1 cellular context compared by ENCODE assay signal in the genomic region with DNA sequence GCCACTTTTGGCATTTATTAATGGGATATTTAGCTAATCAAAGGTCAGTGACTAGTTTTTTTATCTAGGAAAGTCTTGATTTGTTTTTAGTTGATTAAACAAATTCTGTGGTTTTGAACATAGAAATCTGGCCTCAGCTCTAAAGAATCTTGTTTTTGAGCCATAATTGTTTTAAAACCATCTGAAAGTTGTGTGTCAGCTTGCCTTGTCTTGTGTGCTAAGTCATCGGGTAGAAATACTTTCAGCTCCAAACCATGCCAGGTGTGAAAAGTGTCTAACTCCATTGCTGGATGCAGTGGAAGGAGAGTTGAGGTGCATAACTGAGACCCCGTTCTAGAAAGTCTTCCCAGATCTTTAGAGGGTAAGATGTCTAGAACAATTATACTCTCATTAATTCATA.
TF ChIP-seq lines count a peak whose summit lies in the region.

No MANE protein-coding gene starts in this region.

TF ChIP-seq in endothelial cell of umbilical vein, 7 proteins besides CTCF, POLR2A, EP300 and RAD21:
- TF ChIP-seq MYC (IDR thresholded peaks at IDR 0.05; ENCODE audit: low read depth, low read length) (no peak), GATA2 (IDR thresholded peaks at IDR 0.05; ENCODE audit: insufficient read depth, insufficient read length, low read depth, low read length) (no peak), EZH2 (IDR thresholded peaks at IDR 0.05; ENCODE audit: borderline replicate concordance, low read depth, low read length, severe bottlenecking) (no peak), FOS (IDR thresholded peaks at IDR 0.05; ENCODE audit: borderline replicate concordance, insufficient read depth, low read length) (no peak), POLR2AphosphoS5 (IDR thresholded peaks at IDR 0.05; ENCODE audit: insufficient read depth, low read depth, low read length) (no peak), JUN (IDR thresholded peaks at IDR 0.05; ENCODE audit: borderline replicate concordance, insufficient read depth, insufficient read length, low read depth) (no peak)
- TF ChIP-seq, protein P1, sequence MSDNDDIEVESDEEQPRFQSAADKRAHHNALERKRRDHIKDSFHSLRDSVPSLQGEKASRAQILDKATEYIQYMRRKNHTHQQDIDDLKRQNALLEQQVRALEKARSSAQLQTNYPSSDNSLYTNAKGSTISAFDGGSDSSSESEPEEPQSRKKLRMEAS (IDR thresholded peaks at IDR 0.05; ENCODE audit: insufficient read depth, insufficient read length): no peak
